Comparison of ENCODE assay signal across 16 cellular contexts in the genomic region with DNA sequence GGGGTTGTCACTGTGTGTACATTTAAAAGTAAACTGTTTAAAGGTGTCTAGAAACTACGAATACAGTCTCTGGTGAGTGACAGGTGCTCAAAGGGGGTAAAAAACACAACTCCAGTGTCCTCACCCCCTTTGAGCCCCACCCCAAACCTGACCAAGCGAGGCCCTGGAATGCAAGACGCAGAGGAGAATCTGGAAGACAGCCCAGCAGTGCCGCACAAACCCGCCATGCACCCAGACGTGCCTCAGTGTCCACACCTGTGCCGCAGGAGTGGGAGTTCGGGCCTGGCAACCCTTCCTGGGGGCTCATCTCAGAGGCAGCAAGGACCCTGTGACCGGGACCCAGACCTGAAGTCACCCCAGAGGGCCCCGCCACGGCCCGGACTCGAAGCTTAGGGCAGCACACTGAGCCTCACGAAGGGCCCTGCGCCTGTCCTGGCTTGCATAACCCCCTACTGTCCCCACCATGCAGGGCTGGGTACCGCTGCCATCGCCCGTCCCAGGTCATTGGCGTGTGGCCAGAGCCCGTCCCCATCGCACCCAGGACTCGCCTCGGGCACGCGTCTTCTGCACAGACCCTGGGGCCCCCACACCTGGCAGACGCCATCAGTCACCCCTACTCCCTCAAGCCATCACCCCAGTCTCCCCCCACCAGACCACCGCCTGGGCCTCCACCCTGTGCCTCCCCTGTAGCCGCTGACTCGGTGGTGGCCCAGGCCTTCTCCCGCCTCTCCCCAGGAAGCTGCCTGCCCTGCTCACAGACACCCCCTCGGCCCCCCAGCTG. TPM values are rescaled to one million over a fixed set of nuclear protein-coding genes. Genes with fewer than 3 reads are reported as not detected.
DNase-seq lines count a peak whose midpoint lies in the region; ATAC-seq and TF ChIP-seq lines count a peak whose summit lies in the region.
"Had no signal": no experiment of that assay in that cellular context is flagged by ENCODE, and none has a peak within 500 bp of the region (broad histone marks: within the 10 kb centered on the region; RNA-seq: fewer than 3 reads in every experiment).

No MANE protein-coding gene starts in this region.

- H2BK20ac ChIP-seq in IMR-90 (ENCODE audit: low read depth, low read length): no peak overlapping the region

- no peak overlapping the region for H3K4me2 ChIP-seq in IMR-90 (ENCODE audit: low read depth, low read length)

- H3K9me1 ChIP-seq in IMR-90 (ENCODE audit: insufficient read depth, low read length): no peaks in the 10 kb centered on the region

- no peak overlapping the region for H3K4ac ChIP-seq in IMR-90 (ENCODE audit: low read depth, low read length)

- H2AK5ac ChIP-seq in IMR-90 (ENCODE audit: low read depth, low read length): no peak overlapping the region

- H4K20me1 ChIP-seq in IMR-90 (ENCODE audit: insufficient read depth, low read length): no peaks in the 10 kb centered on the region; the same call in 1 of the 2 replicates

- no peak for TF ChIP-seq RAD21 in IMR-90 (IDR thresholded peaks at IDR 0.05; ENCODE audit: low read length)

- H3K9me3 ChIP-seq in right atrium auricular region: no peaks in the 10 kb centered on the region
- H3K9me3 ChIP-seq in IMR-90 (ENCODE audit: control insufficient read depth, insufficient read depth, low read length): peaks cover 4% of the 10 kb centered on the region
- H3K9me3 ChIP-seq: neutrophil, testis had no signal

- DNase-seq in Right ventricle myocardium inferior (ENCODE audit: missing footprints) (peak; percentile 62), right atrium auricular region (ENCODE audit: low spot score) (no peak), IMR-90 (no peak), retina (peak; percentile 10), H4 (ENCODE audit: low spot score) (no peak), NCI-H526 (lab: John Stamatoyannopoulos, UW) (no peak), NOMO-1 treated with dmso at 0.1 percent for 144 hours (lab: John Stamatoyannopoulos, UW; ENCODE audit: unreplicated experiment) (no peak)
- DNase-seq in central memory CD8-positive, alpha-beta T cell (ENCODE audit: low spot score in 2 of 2): no peak
- DNase-seq: activated naive CD4-positive, alpha-beta T cell treated with anti-CD3 and anti-CD28 coated beads, Interleukin-2, amount 50 U/mL, for 16 hours; kidney glomerular epithelial cell; midbrain; NCI-H1092 treated with DMSO at 0.1 percent for 48 hours; stimulated activated CD4-positive, alpha-beta T cell treated with anti-CD3 and anti-CD28 coated beads, Interleukin-2, amount 100 ng/mL, for 24 hours; testis had no signal

- no peak overlapping the region for H4K8ac ChIP-seq in IMR-90 (ENCODE audit: low read depth in 2 of 2, low read length in 2 of 2)

- H2AFZ ChIP-seq in IMR-90 (replicated peaks; ENCODE audit: low read length, poor library complexity): peak overlapping the region; percentile 23

- H3K9ac ChIP-seq in IMR-90 (ENCODE audit: low read depth, low read length): no peak overlapping the region

- H2AK9ac ChIP-seq in IMR-90 (replicated peaks; ENCODE audit: low read depth, low read length, poor library complexity): no peak overlapping the region

- no peak for TF ChIP-seq POLR2A in IMR-90 (IDR thresholded peaks at IDR 0.05; ENCODE audit: low read depth, low read length)

- CTCF ChIA-PET in IMR-90 (lab: Yijun Ruan, JAX): no interaction called here

- H3K27ac ChIP-seq in right atrium auricular region: no peak overlapping the region
- H3K27ac ChIP-seq in IMR-90 (ENCODE audit: insufficient read depth, low read length): no peak overlapping the region
- H3K27ac ChIP-seq: neutrophil, testis had no signal

- H3K4me1 Mint-ChIP-seq in central memory CD8-positive, alpha-beta T cell: peaks cover 32% of the 10 kb centered on the region

- H2BK15ac ChIP-seq in IMR-90 (ENCODE audit: low read depth, low read length): no peak overlapping the region

- H3K23ac ChIP-seq in IMR-90 (ENCODE audit: low read depth, low read length): no peak overlapping the region

- dilution Hi-C loops in IMR-90 (cut with HindIII; ENCODE audit: low sequenced_read_pairs, unreplicated experiment): no loop called here

- ATAC-seq in Right ventricle myocardium inferior (no peak), IMR-90 (ENCODE audit: low read depth) (no peak)
- ATAC-seq in central memory CD8-positive, alpha-beta T cell (replicated peaks; ENCODE audit: extremely low read depth, poor library complexity, severe bottlenecking): no peak
- ATAC-seq: sciatic nerve had no signal

- H3K36me3 Mint-ChIP-seq in central memory CD8-positive, alpha-beta T cell (ENCODE audit: insufficient read depth): peaks cover 15% of the 10 kb centered on the region

- no peak overlapping the region for H4K5ac ChIP-seq in IMR-90 (ENCODE audit: low read depth, low read length)

- H3K14ac ChIP-seq in IMR-90 (replicated peaks; ENCODE audit: low read depth, low read length): no peak overlapping the region

- peaks cover 0 to 8% of the 10 kb centered on the region in 2 donors for H3K27me3 ChIP-seq in right atrium auricular region
- H3K27me3 ChIP-seq in IMR-90 (ENCODE audit: control insufficient read depth, insufficient read depth, low read length): peaks cover 32% of the 10 kb centered on the region
- H3K27me3 ChIP-seq: testis had no signal

- H3K36me3 ChIP-seq in right atrium auricular region (no peaks in the 10 kb centered on the region), IMR-90 (ENCODE audit: control insufficient read depth, insufficient read depth, low read length) (peaks cover 2% of the 10 kb centered on the region; the same call in 1 of the 2 replicates)
- H3K36me3 ChIP-seq: neutrophil had no signal

- H2BK120ac ChIP-seq in IMR-90 (ENCODE audit: low read depth, low read length): no peak overlapping the region

- intact Hi-C loops in Right ventricle myocardium inferior (cut with DNase I) (no loop called here), IMR-90 (cut with micrococcal nuclease) (no loop called here)

- H3K9me3 Mint-ChIP-seq in central memory CD8-positive, alpha-beta T cell: no peaks in the 10 kb centered on the region

- POLR2A ChIA-PET in IMR-90 (lab: Charles Lee; ENCODE audit: unreplicated experiment): no interaction called here

- no peak overlapping the region for H2BK5ac ChIP-seq in IMR-90 (ENCODE audit: low read depth, low read length, poor library complexity, severe bottlenecking)

- H3K4me3 Mint-ChIP-seq in central memory CD8-positive, alpha-beta T cell: no peak overlapping the region

- 85% methylated on average over 8 of the region's 31 CpGs; no CpG with 5 or more reads in 1 of the 2 experiments for WGBS in IMR-90 (ENCODE audit: extremely low coverage in 2 of 2, insufficient read length in 1 of 2), 2 experiments

- no peaks in the 10 kb centered on the region for H3K27me3 Mint-ChIP-seq in central memory CD8-positive, alpha-beta T cell

- H3K27ac Mint-ChIP-seq in central memory CD8-positive, alpha-beta T cell (ENCODE audit: low read depth): peak overlapping the region; percentile 69

- no peak overlapping the region for H3K18ac ChIP-seq in IMR-90 (ENCODE audit: low read depth, low read length)

- H3K4me1 ChIP-seq in right atrium auricular region: peaks cover 0 to 19% of the 10 kb centered on the region in 2 donors
- H3K4me1 ChIP-seq in IMR-90 (ENCODE audit: control insufficient read depth, insufficient read depth, low read length): peaks cover 12% of the 10 kb centered on the region

- peaks cover 5 to 16% of the 10 kb centered on the region in 2 experiments; a peak in 2 of 4 replicates for H3K79me1 ChIP-seq in IMR-90 (ENCODE audit: low read depth in 1 of 2, low read length in 2 of 2)

- H4K91ac ChIP-seq in IMR-90 (ENCODE audit: insufficient read depth, low read depth, low read length): no peak overlapping the region

- in situ Hi-C loops in IMR-90 (cut with MboI; ENCODE audit: low sequenced_read_pairs): no loop called here

- no peak for TF ChIP-seq CTCF in right atrium auricular region (IDR thresholded peaks at IDR 0.05)
- no peak for TF ChIP-seq CTCF in IMR-90 (conservative IDR thresholded peaks at IDR 0.05; ENCODE audit: low read depth, low read length)

- no peak overlapping the region for H3K56ac ChIP-seq in IMR-90 (ENCODE audit: extremely low read depth, insufficient read depth, low read length)

- no TSS peak for BruUV-seq in IMR-90 (replicated peaks; lab: Mats Ljungman, UMichigan)

- H3K4me3 ChIP-seq in right atrium auricular region (no peak overlapping the region), IMR-90 (ENCODE audit: insufficient read depth, low read depth, low read length) (no peak overlapping the region)
- H3K4me3 ChIP-seq: testis had no signal

TF ChIP-seq in IMR-90, 13 proteins besides CTCF, POLR2A, EP300 and RAD21:
- TF ChIP-seq SMC3 (IDR thresholded peaks at IDR 0.05; ENCODE audit: low read depth, low read length) (no peak), FOS (IDR thresholded peaks at IDR 0.05; ENCODE audit: low read depth, low read length) (no peak)

RNA-seq across cellular contexts. Expression of a gene that starts 33.0 kb away (rescaled TPM):
- total RNA-seq in Right ventricle myocardium inferior (23.9 TPM), right atrium auricular region (10 to 100 TPM in 1 of 2 donors, 1 to 10 TPM in 1; 7.9 to 10.0 TPM), IMR-90 (2012; rRNA removed) (3.4 and 4.2 TPM in 2 replicates)
- polyA plus RNA-seq in IMR-90 (2012; rRNA removed): 21.3 and 22.7 TPM in 2 replicates
- 15.4 and 23.2 TPM in 2 replicates for polyA plus RNA-seq in IMR-90 (2012; cell fraction: cytosol; rRNA removed)
- 64.2 and 65.2 TPM in 2 replicates for polyA plus RNA-seq in IMR-90 (2012; cell fraction: nucleus; rRNA removed; ENCODE audit: low replicate concordance)
- total RNA-seq in H4 (2014; rRNA removed; shearing (Covaris generic)): 6.4 and 10.6 TPM in 2 replicates

Comparison
In these comparisons a context has a peak if more than half of its experiments do, and no peak if none do; other contexts are left out.
1. DNase-seq: peak in Right ventricle myocardium inferior (single experiment) and retina (single experiment); none in right atrium auricular region (single experiment), IMR-90 (single experiment), central memory CD8-positive, alpha-beta T cell (0 of 2), H4 (single experiment), NCI-H526 (0 of 2) and NOMO-1 treated with dmso at 0.1 percent for 144 hours (single experiment).